18 cellular contexts compared by ENCODE assay signal in the genomic region with DNA sequence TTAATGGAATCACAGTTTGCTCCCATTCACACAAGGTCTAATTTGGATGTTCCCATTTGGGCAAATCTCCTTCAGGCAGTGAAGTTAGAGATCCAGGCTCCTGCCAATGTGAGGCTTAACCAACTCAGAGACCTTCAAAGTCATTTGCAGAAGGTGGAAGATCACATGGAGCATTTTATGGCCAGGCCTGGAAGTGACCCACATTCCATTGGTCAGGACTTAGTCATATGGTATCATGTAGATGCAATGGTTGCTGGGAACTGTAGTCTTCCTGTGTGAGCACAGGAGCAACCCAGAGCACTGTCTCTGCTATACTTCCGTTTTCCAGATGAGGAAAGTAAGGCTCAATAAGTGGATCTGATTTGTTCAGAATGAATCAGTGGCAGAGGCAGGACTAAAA.
DNase-seq lines count a peak whose midpoint lies in the region; ATAC-seq, FAIRE-seq and TF ChIP-seq lines count a peak whose summit lies in the region.
"Had no signal": no experiment of that assay in that cellular context is flagged by ENCODE, and none has a peak within 500 bp of the region (broad histone marks: within the 10 kb centered on the region; RNA-seq: fewer than 3 reads in every experiment).

No MANE protein-coding gene starts in this region.

- FAIRE-seq in HepG2 (lab: Jason Lieb, UNC), result no peak
- no peak for FAIRE-seq in urothelium cell line (lab: Jason Lieb, UNC)
- FAIRE-seq: endothelial cell of umbilical vein, G401.6 had no signal

- peaks cover 7% of the 10 kb centered on the region for H3K27me3 Mint-ChIP-seq in WTC11 (ENCODE audit: low read depth)

- H3K4me1 ChIP-seq in HepG2 (ENCODE audit: insufficient read depth, low read length) (no peaks in the 10 kb centered on the region), right lobe of liver (no peaks in the 10 kb centered on the region)

- intact Hi-C loops in HepG2 (cut with micrococcal nuclease; ENCODE audit: unreplicated experiment) (no loop called here), right lobe of liver (cut with DNase I) (no loop called here)

- no peak for TF ChIP-seq POLR2A in HepG2 (IDR thresholded peaks at IDR 0.05; ENCODE audit: insufficient read depth in 1 of 2, low read depth in 2 of 2, low read length in 2 of 2)
- TF ChIP-seq POLR2A in right lobe of liver (IDR thresholded peaks at IDR 0.05), result no peak

- TF ChIP-seq CTCF in HepG2 (CRISPR knock-in tag; IDR thresholded peaks at IDR 0.05) (no peak), right lobe of liver (IDR thresholded peaks at IDR 0.05) (no peak), WTC11 (IDR thresholded peaks at IDR 0.05) (no peak)

- no peak overlapping the region for H3K27ac ChIP-seq in HepG2 (ENCODE audit: extremely low read length, insufficient read depth, low read length)
- H3K27ac ChIP-seq in right lobe of liver, result no peak overlapping the region
- H3K27ac ChIP-seq: cardiac muscle cell had no signal

- H3K36me3 ChIP-seq in HepG2 (replicated peaks in 1 of 2; ENCODE audit: control insufficient read depth in 1 of 2, insufficient read depth in 2 of 2, low read length in 2 of 2), result no peaks in the 10 kb centered on the region
- no peaks in the 10 kb centered on the region for H3K36me3 ChIP-seq in right lobe of liver
- H3K36me3 ChIP-seq: cardiac muscle cell had no signal

- no peak for DNase-seq in HepG2 (ENCODE audit: low spot score)
- DNase-seq in right lobe of liver, result no peak
- peak; percentile 18 for DNase-seq in Jurkat, Clone E6-1 (ENCODE audit: low read depth, low spot score)
- DNase-seq in WTC11 (ENCODE audit: low spot score), result no peak
- DNase-seq in urothelium cell line (ENCODE audit: low spot score), result peak; percentile 13
- no peak for DNase-seq in NCI-H345 (lab: John Stamatoyannopoulos, UW)
- no peak for DNase-seq in HPDE6-E6E7 (ENCODE audit: extremely low spot score)
- DNase-seq in amniotic stem cell (lab: John Stamatoyannopoulos, UW), result no peak
- DNase-seq: activated CD8-positive, alpha-beta T cell treated with anti-CD3 and anti-CD28 coated beads, Interleukin-2, amount 10 ng/mL, durations not matched to agents 7 days and 5 days; activated gamma-delta T cell; hippocampal formation; NCI-H1694; stimulated activated naive CD4-positive, alpha-beta T cell had no signal

- no peak overlapping the region for H3K9ac ChIP-seq in HepG2 (ENCODE audit: insufficient read depth, low read depth, low read length)

- no peak overlapping the region for H3K27ac Mint-ChIP-seq in WTC11
- H3K27ac Mint-ChIP-seq: activated CD8-positive, alpha-beta T cell treated with anti-CD3 and anti-CD28 coated beads, Interleukin-2, amount 10 ng/mL, durations not matched to agents 7 days and 5 days; progenitor cell of endocrine pancreas; T-helper 2 cell treated with Interferon-gamma antibody and Interleukin-4, amounts not matched to agents 5 μg/mL and 100 μg/mL, for 36 hours had no signal

- 8% methylated on average over 1 of the region's 1 CpG for WGBS in HepG2 (ENCODE audit: low lambda C conversion rate)
- WGBS in right lobe of liver (ENCODE audit: insufficient coverage, low coverage, low lambda C conversion rate, missing lambda C conversion rate), result 67% methylated on average over 1 of the region's 1 CpG

- H3K9me3 ChIP-seq in HepG2 (ENCODE audit: low read length), result no peaks in the 10 kb centered on the region
- H3K9me3 ChIP-seq in right lobe of liver, result no peaks in the 10 kb centered on the region

- ATAC-seq in HepG2 (peak; percentile 46; the same call in 2 of the 3 replicates), right lobe of liver (no peak), WTC11 (peak; percentile 95)
- ATAC-seq: activated CD8-positive, alpha-beta T cell treated with anti-CD3 and anti-CD28 coated beads, Interleukin-2, amount 10 ng/mL, durations not matched to agents 7 days and 5 days had no signal

- no TSS peak for BruUV-seq in HepG2 (replicated peaks; lab: Mats Ljungman, UMichigan)

- no peak overlapping the region for H3K4me2 ChIP-seq in HepG2 (ENCODE audit: low read depth, low read length)

- H3K4me3 ChIP-seq in HepG2 (replicated peaks in 1 of 3; ENCODE audit: insufficient read depth in 1 of 3, low read depth in 2 of 3, low read length in 3 of 3) (no peak overlapping the region), right lobe of liver (no peak overlapping the region)
- H3K4me3 ChIP-seq in Jurkat, Clone E6-1 (ENCODE audit: low read length), result no peak overlapping the region
- H3K4me3 ChIP-seq: cardiac muscle cell had no signal

- TF ChIP-seq EP300 in HepG2 (IDR thresholded peaks at IDR 0.05; ENCODE audit: low read depth in 2 of 2, low read length in 2 of 2) (no peak), HepG2 (CRISPR knock-in tag; IDR thresholded peaks at IDR 0.05; ENCODE audit: borderline replicate concordance) (no peak)

- H3K4me3 Mint-ChIP-seq in WTC11, result no peak overlapping the region
- H3K4me3 Mint-ChIP-seq: activated CD8-positive, alpha-beta T cell treated with anti-CD3 and anti-CD28 coated beads, Interleukin-2, amount 10 ng/mL, durations not matched to agents 7 days and 5 days; T-helper 2 cell treated with Interferon-gamma antibody and Interleukin-4, amounts not matched to agents 5 μg/mL and 100 μg/mL, for 36 hours had no signal

- H3K27me3 ChIP-seq in HepG2 (ENCODE audit: control insufficient read depth in 1 of 2, insufficient read depth in 2 of 2, low read length in 2 of 2), result no peaks in the 10 kb centered on the region
- no peaks in the 10 kb centered on the region for H3K27me3 ChIP-seq in right lobe of liver
- H3K27me3 ChIP-seq: cardiac muscle cell had no signal

- H4K20me1 ChIP-seq in HepG2 (ENCODE audit: insufficient read depth, low read length), result no peaks in the 10 kb centered on the region

- no peaks in the 10 kb centered on the region for H3K36me3 Mint-ChIP-seq in WTC11

- CTCF ChIA-PET in HepG2 (lab: Yijun Ruan, JAX; ENCODE audit: low intra/inter-chr PET ratio, low total read pairs), result no interaction called here
- CTCF ChIA-PET in WTC11 (lab: Charles Lee), result no interaction called here

- no peak for TF ChIP-seq RAD21 in HepG2 (CRISPR knock-in tag; IDR thresholded peaks at IDR 0.05)

- peaks cover 26% of the 10 kb centered on the region for H3K4me1 Mint-ChIP-seq in WTC11

- POLR2A ChIA-PET in HepG2 (lab: Yijun Ruan, JAX) (no interaction called here), WTC11 (lab: Charles Lee) (no interaction called here)

- in situ Hi-C loops in HepG2 (cut with HindIII; ENCODE audit: extremely low pct_ligation_motif_present, low pct_unique_long_range_greater_than_20kb), result no loop called here

- no peaks in the 10 kb centered on the region for H3K79me2 ChIP-seq in HepG2 (ENCODE audit: insufficient read depth, low read length)

- no peak overlapping the region for H2AFZ ChIP-seq in HepG2 (ENCODE audit: low read length)

- peaks cover 9% of the 10 kb centered on the region for H3K9me3 Mint-ChIP-seq in WTC11
- H3K9me3 Mint-ChIP-seq: T-helper 2 cell treated with Interferon-gamma antibody and Interleukin-4, amounts not matched to agents 5 μg/mL and 100 μg/mL, for 36 hours had no signal

TF ChIP-seq in HepG2, 621 proteins besides CTCF, POLR2A, EP300 and RAD21:
- peak; percentile 73 for TF ChIP-seq ZNF143 (CRISPR knock-in tag; IDR thresholded peaks at IDR 0.05)
- TF ChIP-seq TBL1XR1 (IDR thresholded peaks at IDR 0.05; ENCODE audit: borderline replicate concordance, low read length, partially characterized antibody), result no peak
- no peak for TF ChIP-seq ZSCAN21 (CRISPR knock-in tag; IDR thresholded peaks at IDR 0.05; ENCODE audit: borderline replicate concordance)
- TF ChIP-seq THAP11 (CRISPR knock-in tag; IDR thresholded peaks at IDR 0.05), result peak; percentile 69; the same call in 1 of the 2 replicates
- no peak for TF ChIP-seq HOXA7 (CRISPR knock-in tag; IDR thresholded peaks at IDR 0.05)
TF ChIP-seq in HepG2: peak in this region for 2.

TF ChIP-seq in WTC11, 78 proteins besides CTCF, POLR2A, EP300 and RAD21 (continues in another document):
- no peak for TF ChIP-seq TCF7 (CRISPR knock-in tag; IDR thresholded peaks at IDR 0.05; ENCODE audit: low read depth)
- no peak for TF ChIP-seq TEAD4 (CRISPR knock-in tag; IDR thresholded peaks at IDR 0.05)
- TF ChIP-seq, protein P1, sequence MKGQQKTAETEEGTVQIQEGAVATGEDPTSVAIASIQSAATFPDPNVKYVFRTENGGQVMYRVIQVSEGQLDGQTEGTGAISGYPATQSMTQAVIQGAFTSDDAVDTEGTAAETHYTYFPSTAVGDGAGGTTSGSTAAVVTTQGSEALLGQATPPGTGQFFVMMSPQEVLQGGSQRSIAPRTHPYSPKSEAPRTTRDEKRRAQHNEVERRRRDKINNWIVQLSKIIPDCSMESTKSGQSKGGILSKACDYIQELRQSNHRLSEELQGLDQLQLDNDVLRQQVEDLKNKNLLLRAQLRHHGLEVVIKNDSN (CRISPR knock-in tag; IDR thresholded peaks at IDR 0.05), result peak; percentile 90
- TF ChIP-seq, protein P2, sequence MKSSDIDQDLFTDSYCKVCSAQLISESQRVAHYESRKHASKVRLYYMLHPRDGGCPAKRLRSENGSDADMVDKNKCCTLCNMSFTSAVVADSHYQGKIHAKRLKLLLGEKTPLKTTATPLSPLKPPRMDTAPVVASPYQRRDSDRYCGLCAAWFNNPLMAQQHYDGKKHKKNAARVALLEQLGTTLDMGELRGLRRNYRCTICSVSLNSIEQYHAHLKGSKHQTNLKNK (CRISPR knock-in tag; IDR thresholded peaks at IDR 0.05), result no peak
- no peak for TF ChIP-seq FOXJ3 (CRISPR knock-in tag; IDR thresholded peaks at IDR 0.05; ENCODE audit: borderline replicate concordance)
- TF ChIP-seq ZNF671 (CRISPR knock-in tag; IDR thresholded peaks at IDR 0.05), result no peak
- TF ChIP-seq MYBL2 (CRISPR knock-in tag; IDR thresholded peaks at IDR 0.05), result no peak
- TF ChIP-seq, protein P3, sequence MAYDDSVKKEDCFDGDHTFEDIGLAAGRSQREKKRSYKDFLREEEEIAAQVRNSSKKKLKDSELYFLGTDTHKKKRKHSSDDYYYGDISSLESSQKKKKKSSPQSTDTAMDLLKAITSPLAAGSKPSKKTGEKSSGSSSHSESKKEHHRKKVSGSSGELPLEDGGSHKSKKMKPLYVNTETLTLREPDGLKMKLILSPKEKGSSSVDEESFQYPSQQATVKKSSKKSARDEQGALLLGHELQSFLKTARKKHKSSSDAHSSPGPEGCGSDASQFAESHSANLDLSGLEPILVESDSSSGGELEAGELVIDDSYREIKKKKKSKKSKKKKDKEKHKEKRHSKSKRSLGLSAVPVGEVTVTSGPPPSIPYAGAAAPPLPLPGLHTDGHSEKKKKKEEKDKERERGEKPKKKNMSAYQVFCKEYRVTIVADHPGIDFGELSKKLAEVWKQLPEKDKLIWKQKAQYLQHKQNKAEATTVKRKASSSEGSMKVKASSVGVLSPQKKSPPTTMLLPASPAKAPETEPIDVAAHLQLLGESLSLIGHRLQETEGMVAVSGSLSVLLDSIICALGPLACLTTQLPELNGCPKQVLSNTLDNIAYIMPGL (CRISPR knock-in tag; IDR thresholded peaks at IDR 0.05), result no peak
- TF ChIP-seq NFYB (CRISPR knock-in tag; conservative IDR thresholded peaks at IDR 0.05; ENCODE audit: low read depth), result peak; percentile 51
- TF ChIP-seq, protein P4, sequence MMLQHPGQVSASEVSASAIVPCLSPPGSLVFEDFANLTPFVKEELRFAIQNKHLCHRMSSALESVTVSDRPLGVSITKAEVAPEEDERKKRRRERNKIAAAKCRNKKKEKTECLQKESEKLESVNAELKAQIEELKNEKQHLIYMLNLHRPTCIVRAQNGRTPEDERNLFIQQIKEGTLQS (CRISPR knock-in tag; conservative IDR thresholded peaks at IDR 0.05), result no peak

Comparison
In these comparisons a context has a peak if more than half of its experiments do, and no peak if none do; other contexts are left out.
1. ATAC-seq: peak in HepG2 (single experiment) and WTC11 (single experiment); none in right lobe of liver (0 of 4).
2. DNase-seq: peak in Jurkat, Clone E6-1 (single experiment) and urothelium cell line (single experiment); none in HepG2 (single experiment), right lobe of liver (0 of 3), WTC11 (single experiment), NCI-H345 (single experiment), HPDE6-E6E7 (single experiment) and amniotic stem cell (single experiment).